Comparison of ENCODE assay signal across 10 cellular contexts in the genomic region with DNA sequence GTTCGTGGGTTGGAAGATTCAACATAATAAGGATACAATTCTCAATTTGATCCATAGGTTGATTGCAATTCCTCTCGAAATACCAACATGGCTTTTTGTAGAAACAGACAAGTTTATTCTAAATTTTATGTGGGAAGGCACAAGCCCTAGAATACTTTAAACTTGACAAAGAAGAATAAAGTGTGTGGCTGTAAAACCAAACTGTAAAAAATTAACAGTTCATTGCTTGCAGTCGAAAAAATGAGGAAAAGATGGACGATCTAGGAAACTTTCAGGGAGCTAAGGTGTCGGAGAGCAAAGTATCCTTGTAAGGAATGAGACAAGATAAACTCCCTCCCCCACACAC. TPM values are rescaled to one million over a fixed set of nuclear protein-coding genes. Genes with fewer than 3 reads are reported as not detected.
DNase-seq lines count a peak whose midpoint lies in the region; ATAC-seq, FAIRE-seq and TF ChIP-seq lines count a peak whose summit lies in the region.
"Had no signal": no experiment of that assay in that cellular context is flagged by ENCODE, and none has a peak within 500 bp of the region (broad histone marks: within the 10 kb centered on the region; RNA-seq: fewer than 3 reads in every experiment).

No MANE protein-coding gene starts in this region.

- no peak for TF ChIP-seq POLR2A in erythroblast (IDR thresholded peaks at IDR 0.05; ENCODE audit: low read length)

- peak overlapping the region; percentile 82 to 95 (median 91) for H3K27ac Mint-ChIP-seq in CD4-positive, alpha-beta memory T cell
- H3K27ac Mint-ChIP-seq in naive thymus-derived CD8-positive, alpha-beta T cell: peak overlapping the region; percentile 64 to 95 (median 92)

- H3K4me3 ChIP-seq in CD4-positive, alpha-beta memory T cell (ENCODE audit: low read length in 2 of 2): peak overlapping the region; percentile 85 to 87
- peak overlapping the region; percentile 78 for H3K4me3 ChIP-seq in HUES6 (ENCODE audit: low read depth, low read length)
- peak overlapping the region; percentile 54 for H3K4me3 ChIP-seq in bronchial epithelial cell (ENCODE audit: low read depth, low read length)

- FAIRE-seq in bronchial epithelial cell (lab: Jason Lieb, UNC): no peak
- FAIRE-seq: GM18507 had no signal

- peaks cover 0 to 14% of the 10 kb centered on the region in 2 donors for H3K36me3 Mint-ChIP-seq in CD4-positive, alpha-beta memory T cell
- H3K36me3 Mint-ChIP-seq in naive thymus-derived CD8-positive, alpha-beta T cell: peaks cover 0 to 3% (median 0%) of the 10 kb centered on the region in 3 donors

- POLR2A ChIA-PET in CD4-positive, alpha-beta memory T cell (lab: Charles Lee; ENCODE audit: partially characterized antibody): interaction anchor here (1.4 to 6.5 kb wide), 5 partner anchors 13 to 241 kb away, joined by 3 to 62 read pairs (median 17); a partner anchor contains a TSS
- POLR2A ChIA-PET in naive thymus-derived CD8-positive, alpha-beta T cell (lab: Charles Lee): interaction anchor here (4.7 kb wide), 1 partner anchor 51 kb away, joined by 41 read pairs; a partner anchor contains a TSS

- intact Hi-C loops in CD4-positive, alpha-beta memory T cell (cut with micrococcal nuclease): no loop called here

- H3K36me3 ChIP-seq in CD4-positive, alpha-beta memory T cell (ENCODE audit: insufficient read depth, low read length): no peaks in the 10 kb centered on the region
- H3K36me3 ChIP-seq in HUES6 (ENCODE audit: control insufficient read depth, insufficient read depth, low read length) (peaks cover 9% of the 10 kb centered on the region; the same call in 1 of the 2 replicates), bronchial epithelial cell (ENCODE audit: control insufficient read depth, insufficient read depth, low read length) (no peaks in the 10 kb centered on the region)

- CTCF ChIA-PET in CD4-positive, alpha-beta memory T cell (lab: Charles Lee; ENCODE audit: partially characterized antibody): interaction anchor here (1.0 to 10.5 kb wide), 7 partner anchors 12 to 104 kb away, joined by 4 to 119 read pairs (median 7); a partner anchor contains a TSS

- H3K9me3 Mint-ChIP-seq in CD4-positive, alpha-beta memory T cell: no peaks in the 10 kb centered on the region
- peaks cover 0 to 11% (median 0%) of the 10 kb centered on the region in 9 donors for H3K9me3 Mint-ChIP-seq in naive thymus-derived CD8-positive, alpha-beta T cell

- TF ChIP-seq CTCF in bronchial epithelial cell (IDR thresholded peaks at IDR 0.05; ENCODE audit: insufficient read depth, low read length, severe bottlenecking): no peak

- H3K9me3 ChIP-seq in CD4-positive, alpha-beta memory T cell (ENCODE audit: control insufficient read depth in 1 of 2, low read length in 2 of 2): no peaks in the 10 kb centered on the region
- H3K9me3 ChIP-seq in HUES6 (ENCODE audit: control insufficient read depth, insufficient read depth, low read depth, low read length): peaks cover 3% of the 10 kb centered on the region; the same call in 1 of the 2 replicates

- peak overlapping the region; percentile 61 for H3K27ac ChIP-seq in CD4-positive, alpha-beta memory T cell (ENCODE audit: low read depth, low read length)
- no peak overlapping the region; the same call in 1 of the 2 replicates for H3K27ac ChIP-seq in HUES6 (ENCODE audit: low read depth, low read length)

- peaks cover 29 to 63% (median 47%) of the 10 kb centered on the region in 4 donors for H3K4me1 Mint-ChIP-seq in CD4-positive, alpha-beta memory T cell
- H3K4me1 Mint-ChIP-seq in naive thymus-derived CD8-positive, alpha-beta T cell: peaks cover 23 to 60% (median 50%) of the 10 kb centered on the region in 4 donors

- peaks cover 43% of the 10 kb centered on the region for H3K4me1 ChIP-seq in CD4-positive, alpha-beta memory T cell (ENCODE audit: insufficient read depth, low read length)
- H3K4me1 ChIP-seq in HUES6 (ENCODE audit: control insufficient read depth, insufficient read depth, low read length): peaks cover 49% of the 10 kb centered on the region

- no peak for ATAC-seq in naive thymus-derived CD8-positive, alpha-beta T cell
- ATAC-seq in HG03520 (IDR thresholded peaks at IDR 0.05; ENCODE audit: unreplicated experiment) (no peak), HG03442 (IDR thresholded peaks at IDR 0.05; ENCODE audit: unreplicated experiment) (no peak)

- peak overlapping the region; percentile 93 to 98 (median 96) for H3K4me3 Mint-ChIP-seq in CD4-positive, alpha-beta memory T cell
- peak overlapping the region; percentile 86 to 99 (median 94) for H3K4me3 Mint-ChIP-seq in naive thymus-derived CD8-positive, alpha-beta T cell

- DNase-seq in CD4-positive, alpha-beta memory T cell: no peak
- DNase-seq in bronchial epithelial cell (ENCODE audit: low read depth): no peak
- no peak for DNase-seq in naive thymus-derived CD8-positive, alpha-beta T cell
- DNase-seq in erythroblast (lab: John Stamatoyannopoulos, UW): no peak
- DNase-seq in stimulated activated CD4-positive, alpha-beta T cell treated with anti-CD3 and anti-CD28 coated beads, Interleukin-15, amount 100 ng/mL, for 24 hours: no peak

- no peaks in the 10 kb centered on the region for H3K27me3 Mint-ChIP-seq in CD4-positive, alpha-beta memory T cell
- peaks cover 0 to 37% (median 0%) of the 10 kb centered on the region in 5 donors for H3K27me3 Mint-ChIP-seq in naive thymus-derived CD8-positive, alpha-beta T cell

- no peaks in the 10 kb centered on the region for H3K27me3 ChIP-seq in CD4-positive, alpha-beta memory T cell (ENCODE audit: insufficient read depth, low read length)
- H3K27me3 ChIP-seq in HUES6 (ENCODE audit: control insufficient read depth, insufficient read depth, low read length) (peaks cover 25% of the 10 kb centered on the region), bronchial epithelial cell (ENCODE audit: control insufficient read depth, insufficient read depth, low read length) (no peaks in the 10 kb centered on the region)

- peak overlapping the region; percentile 75 for H3K9ac ChIP-seq in HUES6 (ENCODE audit: low read length)

RNA-seq across cellular contexts. Expression of a gene that starts 1.0 kb away (rescaled TPM):
- 1 to 10 TPM; 1.2 to 1.5 TPM for total RNA-seq in CD4-positive, alpha-beta memory T cell
- 1 to 10 TPM; 2.8 to 4.9 TPM for polyA plus RNA-seq in CD4-positive, alpha-beta memory T cell
- 1.7 and 2.1 TPM in 2 replicates for total RNA-seq in bronchial epithelial cell
- total RNA-seq in naive thymus-derived CD8-positive, alpha-beta T cell: 1 to 10 TPM; 1.2 TPM
- polyA plus RNA-seq in naive thymus-derived CD8-positive, alpha-beta T cell: 1 to 10 TPM; 2.0 to 2.5 (median 2.2) TPM
- total RNA-seq: RPMI7951 had no signal

RNA-seq across cellular contexts. Expression of a gene that starts 21.8 kb away (rescaled TPM):
- total RNA-seq in CD4-positive, alpha-beta memory T cell: 10 to 100 TPM; 36.9 to 38.6 TPM
- 10 to 100 TPM; 17.8 to 22.2 TPM for polyA plus RNA-seq in CD4-positive, alpha-beta memory T cell
- 13.3 and 17.9 TPM in 2 replicates for total RNA-seq in bronchial epithelial cell
- 10 to 100 TPM; 37.2 to 40.2 TPM for total RNA-seq in naive thymus-derived CD8-positive, alpha-beta T cell
- 10 to 100 TPM; 21.0 to 24.0 (median 22.6) TPM for polyA plus RNA-seq in naive thymus-derived CD8-positive, alpha-beta T cell

RNA-seq across cellular contexts. Expression of a gene that starts 22.0 kb away (rescaled TPM):
- 10 to 100 TPM; 59.3 to 70.8 TPM for total RNA-seq in CD4-positive, alpha-beta memory T cell
- 100 to 1,000 TPM; 118 to 163 TPM for polyA plus RNA-seq in CD4-positive, alpha-beta memory T cell
- 34.3 and 60.3 TPM in 2 replicates for total RNA-seq in bronchial epithelial cell
- total RNA-seq in naive thymus-derived CD8-positive, alpha-beta T cell: 10 to 100 TPM; 79.0 to 79.6 TPM
- 100 to 1,000 TPM; 172 to 207 (median 197) TPM for polyA plus RNA-seq in naive thymus-derived CD8-positive, alpha-beta T cell

RNA-seq across cellular contexts. Expression of a gene that starts 50.7 kb away (rescaled TPM):
- 10 to 100 TPM; 72.2 to 76.6 TPM for total RNA-seq in CD4-positive, alpha-beta memory T cell
- 10 to 100 TPM; 49.6 to 56.7 TPM for polyA plus RNA-seq in CD4-positive, alpha-beta memory T cell
- 19.1 and 19.2 TPM in 2 replicates for total RNA-seq in bronchial epithelial cell
- 10 to 100 TPM; 66.4 to 70.1 TPM for total RNA-seq in naive thymus-derived CD8-positive, alpha-beta T cell
- polyA plus RNA-seq in naive thymus-derived CD8-positive, alpha-beta T cell: 10 to 100 TPM; 47.8 to 62.5 (median 57.7) TPM

RNA-seq across cellular contexts. Expression of a gene that starts 51.4 kb away (rescaled TPM):
- total RNA-seq in CD4-positive, alpha-beta memory T cell: 10 to 100 TPM; 39.9 to 41.8 TPM
- polyA plus RNA-seq in CD4-positive, alpha-beta memory T cell: 10 to 100 TPM; 14.3 to 14.6 TPM
- 4.2 and 5.1 TPM in 2 replicates for total RNA-seq in bronchial epithelial cell
- total RNA-seq in naive thymus-derived CD8-positive, alpha-beta T cell: 10 to 100 TPM; 42.6 to 43.5 TPM
- polyA plus RNA-seq in naive thymus-derived CD8-positive, alpha-beta T cell: 10 to 100 TPM; 11.2 to 16.5 (median 14.2) TPM
